In genomic region chr4:3865986-3866812, GRCh38 we compare ENCODE assay signal across 1 cellular context.
TF ChIP-seq lines count a peak whose summit lies in the region.

No MANE protein-coding gene starts in this region.

TF ChIP-seq in H1, 55 proteins besides CTCF, POLR2A, EP300 and RAD21:
- TF ChIP-seq CHD7 (IDR thresholded peaks at IDR 0.05; ENCODE audit: insufficient replicate concordance, low read length): no peak
- no peak for TF ChIP-seq NRF1 (IDR thresholded peaks at IDR 0.05; ENCODE audit: low read depth, low read length)
- TF ChIP-seq SIX5 (IDR thresholded peaks at IDR 0.05; ENCODE audit: low read depth, low read length): no peak
- no peak for TF ChIP-seq KDM5A (IDR thresholded peaks at IDR 0.05; ENCODE audit: low read length)
- TF ChIP-seq HDAC2 (IDR thresholded peaks at IDR 0.05; ENCODE audit: borderline replicate concordance in 1 of 2, low read depth in 2 of 2, low read length in 2 of 2): no peak
- TF ChIP-seq HDAC6 (IDR thresholded peaks at IDR 0.05; ENCODE audit: low read depth, low read length): no peak
- TF ChIP-seq RFX5 (IDR thresholded peaks at IDR 0.05; ENCODE audit: borderline replicate concordance, low read depth, low read length): no peak
- no peak for TF ChIP-seq TCF12 (IDR thresholded peaks at IDR 0.05; ENCODE audit: low read depth, low read length)
- no peak for TF ChIP-seq TEAD4 (IDR thresholded peaks at IDR 0.05; ENCODE audit: low read depth, low read length)
- no peak for TF ChIP-seq GABPA (IDR thresholded peaks at IDR 0.05; ENCODE audit: borderline replicate concordance, insufficient read depth, low read length)
- no peak for TF ChIP-seq CBX5 (IDR thresholded peaks at IDR 0.05; ENCODE audit: low read depth, low read length)
- TF ChIP-seq PHF8 (conservative IDR thresholded peaks at IDR 0.05; ENCODE audit: low read depth, low read length): no peak
- TF ChIP-seq SUZ12 (IDR thresholded peaks at IDR 0.05; ENCODE audit: low read length): no peak
- TF ChIP-seq KDM1A (IDR thresholded peaks at IDR 0.05; ENCODE audit: borderline replicate concordance, low read length): no peak
- TF ChIP-seq CTBP2 (IDR thresholded peaks at IDR 0.05; ENCODE audit: borderline replicate concordance, insufficient read depth, insufficient read length, low read length): no peak
- TF ChIP-seq POLR2AphosphoS5 (IDR thresholded peaks at IDR 0.05; ENCODE audit: low read depth, low read length): no peak
- TF ChIP-seq RBBP5 (IDR thresholded peaks at IDR 0.05; ENCODE audit: borderline replicate concordance, low read depth, low read length): no peak
- TF ChIP-seq EZH2 (IDR thresholded peaks at IDR 0.05; ENCODE audit: low read depth, low read length, severe bottlenecking): no peak
